ENCODE assay signal across 12 cellular contexts in the genomic region with DNA sequence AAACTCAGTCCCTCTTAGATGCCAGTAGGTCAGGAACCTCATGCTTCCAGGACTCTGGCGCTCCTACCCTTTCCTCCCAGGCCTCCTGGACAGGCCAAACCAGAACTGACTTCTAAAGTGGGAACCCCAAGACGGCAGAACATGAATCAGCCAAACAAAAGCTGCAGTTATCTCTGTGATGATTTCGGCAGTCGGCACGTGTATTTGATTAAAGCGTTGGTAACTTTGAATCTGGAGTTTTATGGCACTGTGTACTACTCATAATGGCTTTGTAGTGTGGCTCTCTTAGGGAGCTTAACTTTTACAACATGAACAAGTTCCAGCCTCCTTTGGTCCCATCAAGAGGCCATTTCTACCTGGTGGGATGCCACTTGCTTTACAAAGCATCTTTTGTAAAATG. TPM values are rescaled to one million over a fixed set of nuclear protein-coding genes. Genes with fewer than 3 reads are reported as not detected.
A peak's percentile ranks its signal among the peaks of the same experiment; 100 is the strongest.
DNase-seq lines count a peak whose midpoint lies in the region; ATAC-seq and TF ChIP-seq lines count a peak whose summit lies in the region.
"Had no signal": no experiment of that assay in that cellular context is flagged by ENCODE, and none has a peak within 500 bp of the region (broad histone marks: within the 10 kb centered on the region; RNA-seq: fewer than 3 reads in every experiment).

No MANE protein-coding gene starts in this region.

- DNase-seq in AG10803 (ENCODE audit: low read depth) = peak; percentile 54
- DNase-seq in WTC11 (ENCODE audit: low spot score) = no peak
- DNase-seq in psoas muscle = no peak
- DNase-seq in ecto neural progenitor cell (ENCODE audit: low spot score) = no peak
- no peak for DNase-seq in NCI-H2171 treated with DMSO at 0.1 percent for 48 hours (lab: John Stamatoyannopoulos, UW)
- DNase-seq: cerebellar nuclear complex, H9, NCI-H1092 treated with DMSO at 0.1 percent for 48 hours had no signal

- WGBS in gastroesophageal sphincter (ENCODE audit: low coverage in 1 of 2), 2 donors = 57% methylated on average over 5 of the region's 6 CpGs; no CpG with 5 or more reads in 1 of the 2 donors
- WGBS in psoas muscle, 3 donors = 70 to 76% (median 73%) methylated on average over 6 of the region's 6 CpGs

- POLR2A ChIA-PET in WTC11 (lab: Charles Lee) = interaction anchor here (3.3 kb wide), 1 partner anchor 13 kb away, joined by 41 read pairs; the partner anchor contains the start of gene ACTN4

- H3K36me3 Mint-ChIP-seq in WTC11 = peaks cover 10% of the 10 kb centered on the region

- intact Hi-C loops in psoas muscle (cut with DNase I) = loop anchor here in 1 of 2 donors (5.0 kb wide), 1 partner anchor 36 kb away; no protein-coding TSS in a partner anchor

- H3K4me3 ChIP-seq in AG10803 (ENCODE audit: low read length) (no peak overlapping the region), gastroesophageal sphincter (no peak overlapping the region), psoas muscle (no peak overlapping the region)
- H3K4me3 ChIP-seq: BLaER1 treated with 17β-estradiol and CSF1 and Interleukin-3, amounts not matched to agents 10 nM and 100 nM had no signal

- CTCF ChIA-PET in WTC11 (lab: Charles Lee) = interaction anchor here (4.7 kb wide), 1 partner anchor 58 kb away, joined by 21 read pairs; no protein-coding TSS in a partner anchor

- no peaks in the 10 kb centered on the region for H3K27me3 ChIP-seq in gastroesophageal sphincter
- H3K27me3 ChIP-seq in psoas muscle (ENCODE audit: insufficient read depth in 3 of 3, low read length in 2 of 3) = no peaks in the 10 kb centered on the region
- H3K27me3 ChIP-seq: BLaER1 treated with 17β-estradiol and CSF1 and Interleukin-3, amounts not matched to agents 10 nM and 100 nM had no signal

- peak overlapping the region; percentile 5 to 97 (median 96) for H3K27ac ChIP-seq in gastroesophageal sphincter
- H3K27ac ChIP-seq in psoas muscle = peak overlapping the region; percentile 95

- H3K4me1 ChIP-seq in gastroesophageal sphincter = peaks cover 42 to 98% (median 90%) of the 10 kb centered on the region in 3 donors
- peaks cover 95% of the 10 kb centered on the region for H3K4me1 ChIP-seq in psoas muscle

- no peak for TF ChIP-seq EP300 in gastroesophageal sphincter (IDR thresholded peaks at IDR 0.05)

- no peak for ATAC-seq in WTC11
- ATAC-seq in gastroesophageal sphincter = no peak
- no peak for ATAC-seq in psoas muscle
- no peak for ATAC-seq in HG02759 (IDR thresholded peaks at IDR 0.05; ENCODE audit: unreplicated experiment)
- no peak for ATAC-seq in HG03196 (IDR thresholded peaks at IDR 0.05; ENCODE audit: unreplicated experiment)

- no peak overlapping the region for H3K4me3 Mint-ChIP-seq in WTC11
- H3K4me3 Mint-ChIP-seq: H9 had no signal

- peaks cover 0 to 7% of the 10 kb centered on the region in 2 donors for H3K36me3 ChIP-seq in gastroesophageal sphincter
- no peaks in the 10 kb centered on the region for H3K36me3 ChIP-seq in psoas muscle (ENCODE audit: insufficient read depth in 1 of 2, low read depth in 1 of 2)

- no peaks in the 10 kb centered on the region for H3K9me3 Mint-ChIP-seq in WTC11
- H3K9me3 Mint-ChIP-seq: H9 had no signal

- peak overlapping the region; percentile 82 for H3K27ac Mint-ChIP-seq in WTC11

- no peak for TF ChIP-seq POLR2A in gastroesophageal sphincter (IDR thresholded peaks at IDR 0.05)

- peaks cover 96% of the 10 kb centered on the region for H3K4me1 Mint-ChIP-seq in WTC11

- no peaks in the 10 kb centered on the region for H3K9me3 ChIP-seq in gastroesophageal sphincter
- no peaks in the 10 kb centered on the region for H3K9me3 ChIP-seq in psoas muscle
- H3K9me3 ChIP-seq: BLaER1 treated with 17β-estradiol and CSF1 and Interleukin-3, amounts not matched to agents 10 nM and 100 nM had no signal

- H3K27me3 Mint-ChIP-seq in WTC11 (ENCODE audit: low read depth) = no peaks in the 10 kb centered on the region

- TF ChIP-seq CTCF in AG10803 (conservative IDR thresholded peaks at IDR 0.05; ENCODE audit: low read length) = no peak
- no peak for TF ChIP-seq CTCF in WTC11 (IDR thresholded peaks at IDR 0.05)
- TF ChIP-seq CTCF in gastroesophageal sphincter (IDR thresholded peaks at IDR 0.05) = no peak
- no peak for TF ChIP-seq CTCF in psoas muscle (IDR thresholded peaks at IDR 0.05)

TF ChIP-seq in WTC11, 78 proteins besides CTCF, POLR2A, EP300 and RAD21:
- TF ChIP-seq HMGA2 (CRISPR knock-in tag; IDR thresholded peaks at IDR 0.05) (no peak), MXD4 (CRISPR knock-in tag; IDR thresholded peaks at IDR 0.05; ENCODE audit: borderline replicate concordance) (no peak), PRRX2 (CRISPR knock-in tag; IDR thresholded peaks at IDR 0.05) (no peak), USF1 (CRISPR knock-in tag; IDR thresholded peaks at IDR 0.05) (no peak), ZNF317 (CRISPR knock-in tag; IDR thresholded peaks at IDR 0.05; ENCODE audit: borderline replicate concordance, low read depth) (no peak), ATF6 (CRISPR knock-in tag; IDR thresholded peaks at IDR 0.05) (no peak), ZNF138 (CRISPR knock-in tag; conservative IDR thresholded peaks at IDR 0.05) (no peak), GTF2I (CRISPR knock-in tag; conservative IDR thresholded peaks at IDR 0.05) (no peak), NR3C1 (CRISPR knock-in tag; conservative IDR thresholded peaks at IDR 0.05; ENCODE audit: low read depth) (no peak), TP53 (CRISPR knock-in tag; IDR thresholded peaks at IDR 0.05) (no peak), TEAD4 (CRISPR knock-in tag; IDR thresholded peaks at IDR 0.05) (no peak), NFYB (CRISPR knock-in tag; conservative IDR thresholded peaks at IDR 0.05; ENCODE audit: low read depth) (no peak)
- TF ChIP-seq, protein P1, sequence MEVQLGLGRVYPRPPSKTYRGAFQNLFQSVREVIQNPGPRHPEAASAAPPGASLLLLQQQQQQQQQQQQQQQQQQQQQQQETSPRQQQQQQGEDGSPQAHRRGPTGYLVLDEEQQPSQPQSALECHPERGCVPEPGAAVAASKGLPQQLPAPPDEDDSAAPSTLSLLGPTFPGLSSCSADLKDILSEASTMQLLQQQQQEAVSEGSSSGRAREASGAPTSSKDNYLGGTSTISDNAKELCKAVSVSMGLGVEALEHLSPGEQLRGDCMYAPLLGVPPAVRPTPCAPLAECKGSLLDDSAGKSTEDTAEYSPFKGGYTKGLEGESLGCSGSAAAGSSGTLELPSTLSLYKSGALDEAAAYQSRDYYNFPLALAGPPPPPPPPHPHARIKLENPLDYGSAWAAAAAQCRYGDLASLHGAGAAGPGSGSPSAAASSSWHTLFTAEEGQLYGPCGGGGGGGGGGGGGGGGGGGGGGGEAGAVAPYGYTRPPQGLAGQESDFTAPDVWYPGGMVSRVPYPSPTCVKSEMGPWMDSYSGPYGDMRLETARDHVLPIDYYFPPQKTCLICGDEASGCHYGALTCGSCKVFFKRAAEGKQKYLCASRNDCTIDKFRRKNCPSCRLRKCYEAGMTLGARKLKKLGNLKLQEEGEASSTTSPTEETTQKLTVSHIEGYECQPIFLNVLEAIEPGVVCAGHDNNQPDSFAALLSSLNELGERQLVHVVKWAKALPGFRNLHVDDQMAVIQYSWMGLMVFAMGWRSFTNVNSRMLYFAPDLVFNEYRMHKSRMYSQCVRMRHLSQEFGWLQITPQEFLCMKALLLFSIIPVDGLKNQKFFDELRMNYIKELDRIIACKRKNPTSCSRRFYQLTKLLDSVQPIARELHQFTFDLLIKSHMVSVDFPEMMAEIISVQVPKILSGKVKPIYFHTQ (CRISPR knock-in tag; IDR thresholded peaks at IDR 0.05) = no peak

RNA-seq across cellular contexts. Expression of gene ACTN4, which starts 13.7 kb away (rescaled TPM):
- total RNA-seq in WTC11 (2021) (484 to 511 TPM (median 506 TPM) in 3 replicates), gastroesophageal sphincter (100 to 1,000 TPM; 337 to 938 (median 507) TPM), psoas muscle (100 to 1,000 TPM in 1 of 4 donors, 10 to 100 TPM in 3; 79.9 to 127 (median 89.2) TPM)
- 10 to 100 TPM; 38.3 to 45.2 (median 43.0) TPM for polyA plus RNA-seq in psoas muscle

RNA-seq across cellular contexts. Expression of gene EIF3K, which starts 42.2 kb away (rescaled TPM):
- 389 to 416 TPM (median 410 TPM) in 3 replicates for total RNA-seq in WTC11 (2021)
- 100 to 1,000 TPM; 392 to 489 (median 414) TPM for total RNA-seq in gastroesophageal sphincter
- total RNA-seq in psoas muscle = 100 to 1,000 TPM; 367 to 549 (median 436) TPM
- 100 to 1,000 TPM; 422 to 984 (median 637) TPM for polyA plus RNA-seq in psoas muscle

RNA-seq across cellular contexts. Expression of gene MAP4K1, which starts 43.4 kb away (rescaled TPM):
- 14.0 to 25.0 TPM (median 24.5 TPM) in 3 replicates for total RNA-seq in WTC11 (2021)
- total RNA-seq in gastroesophageal sphincter = 10 to 100 TPM in 1 of 4 donors, 1 to 10 TPM in 2, under 1 TPM in 1; 0.62 to 16.1 (median 3.1) TPM
- 1 to 10 TPM in 3 of 4 donors, under 1 TPM in 1; 0.67 to 1.4 (median 1.2) TPM for total RNA-seq in psoas muscle
- under 1 TPM; 0.36 to 0.68 (median 0.64) TPM for polyA plus RNA-seq in psoas muscle
